ENCODE assay signal across 10 cellular contexts in the genomic region with DNA sequence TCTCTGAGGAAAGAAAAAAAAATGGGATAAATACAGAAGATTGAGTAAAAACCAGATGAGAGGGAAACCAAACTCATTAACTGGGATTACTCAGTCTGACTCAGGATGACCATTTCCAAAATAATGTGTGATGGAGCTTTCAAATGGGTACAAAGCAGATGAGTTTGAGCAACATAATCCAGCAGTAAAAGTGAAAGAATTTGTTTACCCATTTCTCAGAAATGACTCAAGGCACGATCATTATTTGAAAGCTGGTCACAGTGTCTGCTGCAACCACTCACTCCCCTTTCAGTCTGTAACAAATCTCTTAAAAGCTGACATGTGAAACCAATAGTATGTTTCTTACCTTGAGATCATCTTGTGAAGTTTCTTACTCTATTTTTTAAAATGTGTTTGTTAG.
DNase-seq lines count a peak whose midpoint lies in the region; ATAC-seq and TF ChIP-seq lines count a peak whose summit lies in the region.
"Had no signal": no experiment of that assay in that cellular context is flagged by ENCODE, and none has a peak within 500 bp of the region (broad histone marks: within the 10 kb centered on the region; RNA-seq: fewer than 3 reads in every experiment).

No MANE protein-coding gene starts in this region.

- H3K9me3 ChIP-seq in CD8-positive, alpha-beta memory T cell (ENCODE audit: low read length): no peaks in the 10 kb centered on the region
- no peaks in the 10 kb centered on the region for H3K9me3 ChIP-seq in transverse colon
- H3K9me3 ChIP-seq: ovary had no signal

- no peak for TF ChIP-seq POLR2A in transverse colon (IDR thresholded peaks at IDR 0.05)

- TF ChIP-seq CTCF in transverse colon (IDR thresholded peaks at IDR 0.05): no peak

- peak overlapping the region; percentile 25 for H3K27ac Mint-ChIP-seq in activated T-helper 2 cell treated with anti-CD3 and anti-CD28 coated beads, Interferon-gamma antibody, Interleukin-2, Interleukin-4, amounts not matched to agents 10 μg/mL and 5 μg/mL and 100 μg/mL, durations not matched to agents 14 hours and 24 hours and 36 hours
- H3K27ac Mint-ChIP-seq in CD8-positive, alpha-beta memory T cell: peak overlapping the region in 1 of 8 donors; percentile 34

- H3K4me3 Mint-ChIP-seq in activated T-helper 2 cell treated with anti-CD3 and anti-CD28 coated beads, Interferon-gamma antibody, Interleukin-2, Interleukin-4, amounts not matched to agents 10 μg/mL and 5 μg/mL and 100 μg/mL, durations not matched to agents 14 hours and 24 hours and 36 hours (ENCODE audit: low read depth): no peak overlapping the region
- H3K4me3 Mint-ChIP-seq in CD8-positive, alpha-beta memory T cell: no peak overlapping the region

- no peak for TF ChIP-seq EP300 in transverse colon (IDR thresholded peaks at IDR 0.05; ENCODE audit: low read depth)

- in situ Hi-C loops in transverse colon (cut with MboI; ENCODE audit: low pct_ligation_motif_present in 1 of 4, low pct_unique_long_range_greater_than_20kb in 1 of 4, low sequenced_read_pairs in 3 of 4): loop anchor here in 2 of 4 donors (25.0 kb wide), 1 partner anchor 776 kb away; a partner anchor contains a TSS

- DNase-seq in Daoy (ENCODE audit: low read depth): peak; percentile 96
- no peak for DNase-seq in activated T-helper 2 cell treated with anti-CD3 and anti-CD28 coated beads, Interferon-gamma antibody, Interleukin-2, Interleukin-4, amounts not matched to agents 10 μg/mL and 5 μg/mL and 100 μg/mL, durations not matched to agents 14 hours and 24 hours and 36 hours (ENCODE audit: low spot score)
- DNase-seq in kidney glomerular epithelial cell (lab: John Stamatoyannopoulos, UW): peak; percentile 79
- DNase-seq in CD8-positive, alpha-beta memory T cell: no peak
- no peak for DNase-seq in transverse colon
- DNase-seq: NCI-H2029 treated with DMSO at 0.1 percent for 48 hours, ovary had no signal

- H3K36me3 ChIP-seq in CD8-positive, alpha-beta memory T cell (ENCODE audit: insufficient read depth, low read length): no peaks in the 10 kb centered on the region
- no peaks in the 10 kb centered on the region for H3K36me3 ChIP-seq in transverse colon
- H3K36me3 ChIP-seq: ovary had no signal

- H3K4me1 ChIP-seq in CD8-positive, alpha-beta memory T cell (ENCODE audit: insufficient read depth, low read length): no peaks in the 10 kb centered on the region
- H3K4me1 ChIP-seq in transverse colon: no peaks in the 10 kb centered on the region

- POLR2A ChIA-PET in CD8-positive, alpha-beta memory T cell (lab: Charles Lee): no interaction called here

- H3K27me3 ChIP-seq in CD8-positive, alpha-beta memory T cell (ENCODE audit: insufficient read depth, low read length, poor library complexity, severe bottlenecking): peaks cover 5% of the 10 kb centered on the region
- no peaks in the 10 kb centered on the region for H3K27me3 ChIP-seq in transverse colon
- H3K27me3 ChIP-seq: ovary had no signal

- no peaks in the 10 kb centered on the region for H3K9me3 Mint-ChIP-seq in activated T-helper 2 cell treated with anti-CD3 and anti-CD28 coated beads, Interferon-gamma antibody, Interleukin-2, Interleukin-4, amounts not matched to agents 10 μg/mL and 5 μg/mL and 100 μg/mL, durations not matched to agents 14 hours and 24 hours and 36 hours
- H3K9me3 Mint-ChIP-seq in CD8-positive, alpha-beta memory T cell: peaks cover 0 to 3% (median 0%) of the 10 kb centered on the region in 5 donors

- 42 to 44% methylated on average over 1 of the region's 1 CpG for WGBS in transverse colon (ENCODE audit: low coverage in 1 of 2), 2 donors

- H3K27ac ChIP-seq in CD8-positive, alpha-beta memory T cell (ENCODE audit: low read depth, low read length): no peak overlapping the region
- H3K27ac ChIP-seq in transverse colon: no peak overlapping the region
- H3K27ac ChIP-seq: ovary had no signal

- CTCF ChIA-PET in CD8-positive, alpha-beta memory T cell (lab: Charles Lee): no interaction called here

- peaks cover 18% of the 10 kb centered on the region for H3K4me1 Mint-ChIP-seq in activated T-helper 2 cell treated with anti-CD3 and anti-CD28 coated beads, Interferon-gamma antibody, Interleukin-2, Interleukin-4, amounts not matched to agents 10 μg/mL and 5 μg/mL and 100 μg/mL, durations not matched to agents 14 hours and 24 hours and 36 hours (ENCODE audit: low read depth)
- H3K4me1 Mint-ChIP-seq in CD8-positive, alpha-beta memory T cell: peaks cover 8 to 16% (median 10%) of the 10 kb centered on the region in 3 donors

- intact Hi-C loops in activated T-helper 2 cell treated with anti-CD3 and anti-CD28 coated beads, Interferon-gamma antibody, Interleukin-2, Interleukin-4, amounts not matched to agents 10 μg/mL and 5 μg/mL and 100 μg/mL, durations not matched to agents 14 hours and 24 hours and 36 hours (cut with micrococcal nuclease): no loop called here
- intact Hi-C loops in transverse colon (cut with DNase I; ENCODE audit: low total_unique reads): no loop called here

- peaks cover 20% of the 10 kb centered on the region for H3K27me3 Mint-ChIP-seq in activated T-helper 2 cell treated with anti-CD3 and anti-CD28 coated beads, Interferon-gamma antibody, Interleukin-2, Interleukin-4, amounts not matched to agents 10 μg/mL and 5 μg/mL and 100 μg/mL, durations not matched to agents 14 hours and 24 hours and 36 hours (ENCODE audit: low read depth)
- H3K27me3 Mint-ChIP-seq in CD8-positive, alpha-beta memory T cell: peaks cover 12 to 42% of the 10 kb centered on the region in 2 donors

- no peak overlapping the region for H3K4me3 ChIP-seq in CD8-positive, alpha-beta memory T cell (ENCODE audit: low read length)
- H3K4me3 ChIP-seq in transverse colon: no peak overlapping the region
- H3K4me3 ChIP-seq: ovary had no signal

- no peaks in the 10 kb centered on the region for H3K36me3 Mint-ChIP-seq in activated T-helper 2 cell treated with anti-CD3 and anti-CD28 coated beads, Interferon-gamma antibody, Interleukin-2, Interleukin-4, amounts not matched to agents 10 μg/mL and 5 μg/mL and 100 μg/mL, durations not matched to agents 14 hours and 24 hours and 36 hours (ENCODE audit: low read depth)
- no peaks in the 10 kb centered on the region for H3K36me3 Mint-ChIP-seq in CD8-positive, alpha-beta memory T cell

- ATAC-seq in GM21717 (IDR thresholded peaks at IDR 0.05; ENCODE audit: unreplicated experiment): peak; percentile 79
- ATAC-seq in HG03457 (IDR thresholded peaks at IDR 0.05; ENCODE audit: unreplicated experiment): no peak
- ATAC-seq in GM21786 (IDR thresholded peaks at IDR 0.05; ENCODE audit: unreplicated experiment): no peak

Comparison
In these comparisons a context has a peak if more than half of its experiments do, and no peak if none do; other contexts are left out.
1. DNase-seq: peak in Daoy (single experiment) and kidney glomerular epithelial cell (single experiment); none in activated T-helper 2 cell treated with anti-CD3 and anti-CD28 coated beads, Interferon-gamma antibody, Interleukin-2, Interleukin-4, amounts not matched to agents 10 μg/mL and 5 μg/mL and 100 μg/mL, durations not matched to agents 14 hours and 24 hours and 36 hours (single experiment), CD8-positive, alpha-beta memory T cell (0 of 5) and transverse colon (single experiment).